ENCODE assay signal across 8 cellular contexts in the genomic region with DNA sequence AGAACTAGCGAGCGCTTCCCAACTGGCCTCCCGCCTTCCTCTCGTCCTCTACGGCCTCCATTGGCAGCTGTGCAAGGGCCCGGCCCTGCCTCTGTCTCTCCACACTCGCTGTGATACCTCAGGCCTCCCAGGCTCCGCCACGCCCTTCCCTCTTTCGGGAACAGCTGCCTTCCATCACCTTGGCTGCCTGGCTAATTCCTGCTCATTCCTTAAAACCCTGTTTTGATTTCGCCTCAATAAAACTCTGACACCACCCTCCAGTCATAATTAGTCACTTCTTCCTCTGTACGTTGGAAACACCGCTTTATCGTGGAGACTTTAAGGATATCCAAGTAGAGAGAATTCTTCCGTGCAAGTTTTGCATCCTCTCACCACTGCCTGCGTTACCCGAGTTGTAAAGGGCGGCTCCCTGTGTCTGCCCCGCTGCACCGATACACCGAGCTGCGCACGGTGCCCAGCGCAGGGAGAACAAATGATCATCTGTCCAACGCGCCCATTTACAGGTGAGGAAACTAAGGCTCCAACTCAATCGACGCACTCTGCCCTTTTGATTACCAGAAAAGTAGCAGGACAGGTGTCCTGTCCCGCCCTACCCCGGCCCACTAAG.
DNase-seq lines count a peak whose midpoint lies in the region; ATAC-seq and TF ChIP-seq lines count a peak whose summit lies in the region.

No MANE protein-coding gene starts in this region.

- CTCF ChIA-PET in mammary epithelial cell (lab: Charles Lee; ENCODE audit: low non-redundant PET) = no interaction called here

- intact Hi-C loops in activated CD4-positive, alpha-beta T cell treated with anti-CD3 and anti-CD28 coated beads, Interleukin-2, amount 10 ng/mL, durations not matched to agents 24 days and 14 days (cut with micrococcal nuclease) = loop anchor here (2.0 kb wide), 1 partner anchor 38 kb away; a partner anchor contains a TSS
- intact Hi-C loops in mammary epithelial cell (cut with micrococcal nuclease) = loop anchor here (1.0 to 2.0 kb wide), 3 partner anchors 25 to 146 kb away; no protein-coding TSS in a partner anchor

- no peaks in the 10 kb centered on the region for H3K9me3 Mint-ChIP-seq in activated CD4-positive, alpha-beta T cell treated with anti-CD3 and anti-CD28 coated beads, Interleukin-2, amount 10 ng/mL, durations not matched to agents 24 days and 14 days
- H3K9me3 Mint-ChIP-seq in natural killer cell treated with Interleukin-12 subunit alpha and Interleukin-12 subunit beta and Interleukin-15 and Interleukin-18, amount 100 ng/mL, for 72 hours = no peaks in the 10 kb centered on the region

- no peaks in the 10 kb centered on the region for H3K36me3 Mint-ChIP-seq in activated CD4-positive, alpha-beta T cell treated with anti-CD3 and anti-CD28 coated beads, Interleukin-2, amount 10 ng/mL, durations not matched to agents 24 days and 14 days (ENCODE audit: low read depth)
- no peaks in the 10 kb centered on the region for H3K36me3 Mint-ChIP-seq in natural killer cell treated with Interleukin-12 subunit alpha and Interleukin-12 subunit beta and Interleukin-15 and Interleukin-18, amount 100 ng/mL, for 72 hours

- no peaks in the 10 kb centered on the region for H3K9me3 ChIP-seq in mammary epithelial cell (replicated peaks; ENCODE audit: insufficient read depth, low read length)

- H3K27ac ChIP-seq in mammary epithelial cell (ENCODE audit: insufficient read depth, low read depth, low read length) = peak overlapping the region; percentile 96

- peak overlapping the region; percentile 93 for H3K9ac ChIP-seq in mammary epithelial cell (ENCODE audit: insufficient read depth, low read length)

- H3K4me1 ChIP-seq in mammary epithelial cell (ENCODE audit: insufficient read depth, low read length) = peaks cover 36% of the 10 kb centered on the region

- no peaks in the 10 kb centered on the region for H4K20me1 ChIP-seq in mammary epithelial cell (ENCODE audit: insufficient read depth, low read length)

- TSS peak; percentile 2 for BruUV-seq in mammary epithelial cell (replicated peaks; lab: Mats Ljungman, UMichigan)

- no peak for TF ChIP-seq CTCF in mammary epithelial cell (conservative IDR thresholded peaks at IDR 0.05 in 1 of 2, IDR thresholded peaks at IDR 0.05 in 1 of 2; ENCODE audit: extremely low read depth in 1 of 2, insufficient read depth in 1 of 2, low read depth in 1 of 2, low read length in 2 of 2)

- in situ Hi-C loops in mammary epithelial cell (cut with MboI; ENCODE audit: low sequenced_read_pairs in 2 of 2) = no loop called here

- H3K4me2 ChIP-seq in mammary epithelial cell (ENCODE audit: insufficient read depth, low read depth, low read length) = peak overlapping the region; percentile 88

- ATAC-seq in natural killer cell treated with Interleukin-12 subunit alpha and Interleukin-12 subunit beta and Interleukin-15 and Interleukin-18, amount 100 ng/mL, for 72 hours = no peak
- ATAC-seq in HG03354 (IDR thresholded peaks at IDR 0.05; ENCODE audit: poor library complexity, severe bottlenecking, unreplicated experiment) = no peak

- H3K4me3 Mint-ChIP-seq in activated CD4-positive, alpha-beta T cell treated with anti-CD3 and anti-CD28 coated beads, Interleukin-2, amount 10 ng/mL, durations not matched to agents 24 days and 14 days = peak overlapping the region; percentile 81
- peak overlapping the region; percentile 55 for H3K4me3 Mint-ChIP-seq in natural killer cell treated with Interleukin-12 subunit alpha and Interleukin-12 subunit beta and Interleukin-15 and Interleukin-18, amount 100 ng/mL, for 72 hours

- peak overlapping the region; percentile 46 to 73 (median 49) for H3K4me3 ChIP-seq in mammary epithelial cell (replicated peaks in 1 of 3; ENCODE audit: insufficient read depth in 1 of 3, low read depth in 2 of 3, low read length in 3 of 3)

- peak overlapping the region; percentile 24 for H2AFZ ChIP-seq in mammary epithelial cell (ENCODE audit: low read depth, low read length)

- peaks cover 15% of the 10 kb centered on the region for H3K4me1 Mint-ChIP-seq in activated CD4-positive, alpha-beta T cell treated with anti-CD3 and anti-CD28 coated beads, Interleukin-2, amount 10 ng/mL, durations not matched to agents 24 days and 14 days
- peaks cover 13 to 16% of the 10 kb centered on the region in 2 donors for H3K4me1 Mint-ChIP-seq in natural killer cell treated with Interleukin-12 subunit alpha and Interleukin-12 subunit beta and Interleukin-15 and Interleukin-18, amount 100 ng/mL, for 72 hours (ENCODE audit: low read depth in 2 of 2)

- peaks cover 2% of the 10 kb centered on the region for H3K36me3 ChIP-seq in mammary epithelial cell (ENCODE audit: insufficient read depth, low read length)

- peak overlapping the region; percentile 67 for H3K27ac Mint-ChIP-seq in activated CD4-positive, alpha-beta T cell treated with anti-CD3 and anti-CD28 coated beads, Interleukin-2, amount 10 ng/mL, durations not matched to agents 24 days and 14 days
- peak overlapping the region; percentile 7 to 13 for H3K27ac Mint-ChIP-seq in natural killer cell treated with Interleukin-12 subunit alpha and Interleukin-12 subunit beta and Interleukin-15 and Interleukin-18, amount 100 ng/mL, for 72 hours

- peaks cover 52% of the 10 kb centered on the region for H3K27me3 Mint-ChIP-seq in activated CD4-positive, alpha-beta T cell treated with anti-CD3 and anti-CD28 coated beads, Interleukin-2, amount 10 ng/mL, durations not matched to agents 24 days and 14 days
- H3K27me3 Mint-ChIP-seq in natural killer cell treated with Interleukin-12 subunit alpha and Interleukin-12 subunit beta and Interleukin-15 and Interleukin-18, amount 100 ng/mL, for 72 hours = peaks cover 23% of the 10 kb centered on the region in 2 donors

- dilution Hi-C loops in mammary epithelial cell (cut with HindIII; ENCODE audit: low sequenced_read_pairs) = no loop called here

- H3K79me2 ChIP-seq in mammary epithelial cell (ENCODE audit: insufficient read depth, low read length) = peaks cover 38% of the 10 kb centered on the region

- WGBS in mammary epithelial cell (ENCODE audit: low coverage, missing lambda C conversion rate) = 10% methylated on average over 16 of the region's 30 CpGs

- peak; percentile 70 for DNase-seq in activated CD4-positive, alpha-beta T cell treated with anti-CD3 and anti-CD28 coated beads, Interleukin-2, amount 10 ng/mL, durations not matched to agents 24 days and 14 days
- no peak for DNase-seq in activated CD4-positive, alpha-beta T cell treated with anti-CD3 and anti-CD28 coated beads, Interleukin-2, amount 50 U/mL, for 1 hour
- peak; percentile 72 for DNase-seq in LoVo (ENCODE audit: low spot score)
- DNase-seq in mammary epithelial cell = peak; percentile 95
- DNase-seq in natural killer cell treated with Interleukin-12 subunit alpha and Interleukin-12 subunit beta and Interleukin-15 and Interleukin-18, amount 100 ng/mL, for 72 hours (ENCODE audit: low spot score) = no peak
- DNase-seq in NAMALWA (ENCODE audit: low spot score) = no peak
- DNase-seq in activated CD8-positive, alpha-beta memory T cell treated with anti-CD3 and anti-CD28 coated beads, Interleukin-2, amount 50 U/mL, for 4 hours = no peak

- H3K27me3 ChIP-seq in mammary epithelial cell (ENCODE audit: insufficient read depth, low read length) = no peaks in the 10 kb centered on the region

Comparison
In these comparisons a context has a peak if more than half of its experiments do, and no peak if none do; other contexts are left out.
1. DNase-seq: peak in activated CD4-positive, alpha-beta T cell treated with anti-CD3 and anti-CD28 coated beads, Interleukin-2, amount 10 ng/mL, durations not matched to agents 24 days and 14 days (single experiment), LoVo (single experiment) and mammary epithelial cell (single experiment); none in activated CD4-positive, alpha-beta T cell treated with anti-CD3 and anti-CD28 coated beads, Interleukin-2, amount 50 U/mL, for 1 hour (single experiment), natural killer cell treated with Interleukin-12 subunit alpha and Interleukin-12 subunit beta and Interleukin-15 and Interleukin-18, amount 100 ng/mL, for 72 hours (single experiment), NAMALWA (single experiment) and activated CD8-positive, alpha-beta memory T cell treated with anti-CD3 and anti-CD28 coated beads, Interleukin-2, amount 50 U/mL, for 4 hours (single experiment).